1 cellular context compared by ENCODE assay signal in the genomic region with DNA sequence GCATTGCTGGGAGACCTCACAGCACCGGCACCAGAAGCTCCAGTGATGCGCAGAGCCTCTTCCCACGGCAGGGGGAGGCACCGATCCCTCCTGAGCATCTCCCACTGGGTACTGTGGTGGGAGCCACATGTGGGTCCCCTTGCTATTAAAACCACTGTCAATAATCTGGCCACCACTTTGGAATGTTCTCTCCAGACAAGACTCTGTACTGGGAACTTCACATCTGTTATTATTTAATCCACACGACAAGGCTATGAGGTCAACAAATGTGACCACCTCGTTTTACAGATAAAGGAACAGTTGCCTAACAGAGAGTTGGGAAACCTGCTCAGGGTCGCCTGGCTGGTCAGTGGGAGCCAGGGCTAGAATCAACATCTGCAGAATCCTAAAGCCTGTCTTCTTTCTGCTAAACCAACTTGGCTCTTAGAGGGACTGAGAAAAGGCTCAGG.
TF ChIP-seq lines count a peak whose summit lies in the region.

No MANE protein-coding gene starts in this region.

TF ChIP-seq in WTC11, 78 proteins besides CTCF, POLR2A, EP300 and RAD21 (continued from another document):
- TF ChIP-seq, protein P1, sequence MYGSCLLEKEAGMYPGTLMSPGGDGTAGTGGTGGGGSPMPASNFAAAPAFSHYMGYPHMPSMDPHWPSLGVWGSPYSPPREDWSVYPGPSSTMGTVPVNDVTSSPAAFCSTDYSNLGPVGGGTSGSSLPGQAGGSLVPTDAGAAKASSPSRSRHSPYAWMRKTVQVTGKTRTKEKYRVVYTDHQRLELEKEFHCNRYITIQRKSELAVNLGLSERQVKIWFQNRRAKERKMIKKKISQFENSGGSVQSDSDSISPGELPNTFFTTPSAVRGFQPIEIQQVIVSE (CRISPR knock-in tag; IDR thresholded peaks at IDR 0.05; ENCODE audit: borderline replicate concordance): no peak
- TF ChIP-seq ZNF219 (CRISPR knock-in tag; IDR thresholded peaks at IDR 0.05; ENCODE audit: borderline replicate concordance) (no peak), ATF6 (CRISPR knock-in tag; IDR thresholded peaks at IDR 0.05) (no peak), NFYB (CRISPR knock-in tag; conservative IDR thresholded peaks at IDR 0.05; ENCODE audit: low read depth) (no peak), EMX1 (CRISPR knock-in tag; IDR thresholded peaks at IDR 0.05) (no peak), ZNF232 (CRISPR knock-in tag; IDR thresholded peaks at IDR 0.05) (no peak), SMAD4 (CRISPR knock-in tag; IDR thresholded peaks at IDR 0.05) (no peak)
